In genomic region chr1:41434748-41435449, GRCh38 we compare ENCODE assay signal across 27 cellular contexts. TPM values are rescaled to one million over a fixed set of nuclear protein-coding genes. Genes with fewer than 3 reads are reported as not detected.
DNase-seq lines count a peak whose midpoint lies in the region; ATAC-seq and TF ChIP-seq lines count a peak whose summit lies in the region.
"Had no signal": no experiment of that assay in that cellular context is flagged by ENCODE, and none has a peak within 500 bp of the region (broad histone marks: within the 10 kb centered on the region; RNA-seq: fewer than 3 reads in every experiment).

No MANE protein-coding gene starts in this region.

- no peak overlapping the region for H3K9ac ChIP-seq in GM23248

- peak overlapping the region; percentile 90; the same call in 1 of the 2 replicates for H2AFZ ChIP-seq in GM23338
- no peak overlapping the region for H2AFZ ChIP-seq in GM23248

- peaks cover 12% of the 10 kb centered on the region for H3K4me1 Mint-ChIP-seq in GM23338
- H3K4me1 Mint-ChIP-seq: activated CD4-positive, alpha-beta T cell treated with anti-CD3 and anti-CD28 coated beads for 36 hours; activated naive CD4-positive, alpha-beta T cell treated with anti-CD3 and anti-CD28 coated beads, Interleukin-2, amount 10 ng/mL, durations not matched to agents 7 days and 5 days; CD4-positive, CD25-positive, alpha-beta regulatory T cell; stimulated activated memory B cell treated with anti-CD40 and anti-IgM and Interleukin-4, amounts not matched to agents 10 μg/mL and 1 μg/mL and 100 μg/mL, for 72 hours had no signal

- H3K4me1 ChIP-seq in GM23338 (ENCODE audit: insufficient read depth) (no peaks in the 10 kb centered on the region), lower lobe of right lung (peaks cover 20% of the 10 kb centered on the region), ovary (ENCODE audit: insufficient read depth) (peaks cover 12% of the 10 kb centered on the region), GM23248 (ENCODE audit: insufficient read depth) (peaks cover 16% of the 10 kb centered on the region)

- H3F3A ChIP-seq in GM23338 (replicated peaks; ENCODE audit: low read depth) (no peaks in the 10 kb centered on the region), GM23248 (ENCODE audit: insufficient read depth) (no peaks in the 10 kb centered on the region)

- H3K9me3 ChIP-seq in lower lobe of right lung (no peaks in the 10 kb centered on the region), ovary (no peaks in the 10 kb centered on the region), GM23248 (ENCODE audit: low read depth) (no peaks in the 10 kb centered on the region)
- H3K9me3 ChIP-seq: spleen, vagina had no signal

- intact Hi-C loops in lower lobe of right lung (cut with DNase I) (no loop called here), ovary (cut with DNase I) (no loop called here)

- H3K4me3 Mint-ChIP-seq in GM23338: no peak overlapping the region
- H3K4me3 Mint-ChIP-seq: activated CD4-positive, alpha-beta T cell treated with anti-CD3 and anti-CD28 coated beads for 36 hours; activated naive CD4-positive, alpha-beta T cell treated with anti-CD3 and anti-CD28 coated beads, Interleukin-2, amount 10 ng/mL, durations not matched to agents 7 days and 5 days; CD4-positive, CD25-positive, alpha-beta regulatory T cell; stimulated activated memory B cell treated with anti-CD40 and anti-IgM and Interleukin-4, amounts not matched to agents 10 μg/mL and 1 μg/mL and 100 μg/mL, for 72 hours had no signal

- no peak overlapping the region for H3K4me2 ChIP-seq in GM23338
- no peak overlapping the region for H3K4me2 ChIP-seq in GM23248 (ENCODE audit: unreplicated experiment)

- no peak overlapping the region for H3K27ac Mint-ChIP-seq in GM23338
- H3K27ac Mint-ChIP-seq: activated CD4-positive, alpha-beta T cell treated with anti-CD3 and anti-CD28 coated beads for 36 hours; activated naive CD4-positive, alpha-beta T cell treated with anti-CD3 and anti-CD28 coated beads, Interleukin-2, amount 10 ng/mL, durations not matched to agents 7 days and 5 days; CD4-positive, CD25-positive, alpha-beta regulatory T cell; stimulated activated memory B cell treated with anti-CD40 and anti-IgM and Interleukin-4, amounts not matched to agents 10 μg/mL and 1 μg/mL and 100 μg/mL, for 72 hours had no signal

- H3K4me3 ChIP-seq in GM23338: no peak overlapping the region
- H3K4me3 ChIP-seq in lower lobe of right lung: no peak overlapping the region
- no peak overlapping the region for H3K4me3 ChIP-seq in ovary
- no peak overlapping the region for H3K4me3 ChIP-seq in GM23248
- H3K4me3 ChIP-seq: spleen, vagina had no signal

- H3K27ac ChIP-seq in GM23338 (ENCODE audit: low read depth): no peak overlapping the region
- peak overlapping the region; percentile 82; the same call in 1 of the 2 replicates for H3K27ac ChIP-seq in RWPE1
- no peak overlapping the region for H3K27ac ChIP-seq in lower lobe of right lung
- H3K27ac ChIP-seq in ovary: no peak overlapping the region
- H3K27ac ChIP-seq in GM23248: no peak overlapping the region
- H3K27ac ChIP-seq: epithelial cell of prostate, spleen, vagina had no signal

- no peaks in the 10 kb centered on the region; the same call in 2 of the 3 replicates for H3K36me3 Mint-ChIP-seq in GM23338 (ENCODE audit: low read depth)
- H3K36me3 Mint-ChIP-seq: activated naive CD4-positive, alpha-beta T cell treated with anti-CD3 and anti-CD28 coated beads, Interleukin-2, amount 10 ng/mL, durations not matched to agents 7 days and 5 days; CD4-positive, CD25-positive, alpha-beta regulatory T cell; stimulated activated memory B cell treated with anti-CD40 and anti-IgM and Interleukin-4, amounts not matched to agents 10 μg/mL and 1 μg/mL and 100 μg/mL, for 72 hours had no signal

- H4K20me1 ChIP-seq in GM23338 (replicated peaks; ENCODE audit: insufficient read depth) (no peaks in the 10 kb centered on the region), GM23248 (ENCODE audit: insufficient read depth) (no peaks in the 10 kb centered on the region)

- H3K79me2 ChIP-seq in GM23338 (replicated peaks; ENCODE audit: insufficient read depth) (no peaks in the 10 kb centered on the region), GM23248 (ENCODE audit: insufficient read depth) (no peaks in the 10 kb centered on the region)

- H3K36me3 ChIP-seq in GM23338 (ENCODE audit: insufficient read depth): no peaks in the 10 kb centered on the region
- no peaks in the 10 kb centered on the region for H3K36me3 ChIP-seq in lower lobe of right lung
- H3K36me3 ChIP-seq in ovary: no peaks in the 10 kb centered on the region
- no peaks in the 10 kb centered on the region for H3K36me3 ChIP-seq in GM23248 (ENCODE audit: low read depth)
- H3K36me3 ChIP-seq: spleen, vagina had no signal

- no peak for TF ChIP-seq POLR2A in ovary (IDR thresholded peaks at IDR 0.05)

- H3K27me3 ChIP-seq in GM23338 (ENCODE audit: insufficient read depth) (no peaks in the 10 kb centered on the region), lower lobe of right lung (ENCODE audit: low read depth) (peaks cover 7% of the 10 kb centered on the region), ovary (no peaks in the 10 kb centered on the region), GM23248 (replicated peaks; ENCODE audit: insufficient read depth) (peaks cover 11% of the 10 kb centered on the region; the same call in 1 of the 2 replicates)
- H3K27me3 ChIP-seq: vagina had no signal

- CTCF ChIA-PET in RWPE1 (lab: Yijun Ruan, JAX): interaction anchor here (0.7 kb wide), 2 partner anchors 48 to 101 kb away, joined by 3 to 4 read pairs; no protein-coding TSS in a partner anchor

- in situ Hi-C loops in GM23248 (cut with MboI): loop anchor here (10.0 kb wide), 1 partner anchor 170 kb away; no protein-coding TSS in a partner anchor

- no peak for ATAC-seq in GM23338
- no peak for ATAC-seq in lower lobe of right lung
- ATAC-seq: activated CD4-positive, alpha-beta T cell treated with anti-CD3 and anti-CD28 coated beads for 36 hours; stimulated activated memory B cell treated with anti-CD40 and anti-IgM and Interleukin-4, amounts not matched to agents 10 μg/mL and 1 μg/mL and 100 μg/mL, for 72 hours had no signal

- no peak for TF ChIP-seq CTCF in GM23338 (conservative IDR thresholded peaks at IDR 0.05; ENCODE audit: low read depth in 2 of 2)
- TF ChIP-seq CTCF in RWPE1 (conservative IDR thresholded peaks at IDR 0.05; ENCODE audit: low read depth): no peak
- TF ChIP-seq CTCF in lower lobe of right lung (IDR thresholded peaks at IDR 0.05): no peak
- no peak for TF ChIP-seq CTCF in ovary (IDR thresholded peaks at IDR 0.05)

- 77 to 85% (median 80%) methylated on average over 6 of the region's 6 CpGs for WGBS in ovary, 3 donors
- WGBS in GM23248 (ENCODE audit: low coverage in 1 of 2, low lambda C conversion rate in 2 of 2, missing lambda C conversion rate in 2 of 2), 2 experiments: 85 to 92% methylated on average over 6 of the region's 6 CpGs

- POLR2A ChIA-PET in RWPE1 (lab: Yijun Ruan, JAX; ENCODE audit: low non-redundant PET): interaction anchor here (0.5 kb wide), 1 partner anchor 41 kb away, joined by 3 read pairs; no protein-coding TSS in a partner anchor

- TF ChIP-seq EP300 in ovary (IDR thresholded peaks at IDR 0.05): no peak

- DNase-seq in GM23338 (ENCODE audit: low spot score): no peak
- no peak for DNase-seq in RWPE1 (ENCODE audit: low spot score)
- DNase-seq in lower lobe of right lung: peak; percentile 14
- peak; percentile 28 for DNase-seq in smooth muscle cell of the brain vasculature (ENCODE audit: low read depth, low spot score)
- no peak for DNase-seq in ovary
- DNase-seq in activated CD4-positive, alpha-beta T cell treated with anti-CD3 and anti-CD28 coated beads for 4 hours: no peak
- no peak for DNase-seq in GM23248
- DNase-seq: activated CD4-positive, alpha-beta T cell treated with anti-CD3 and anti-CD28 coated beads for 36 hours; activated naive CD4-positive, alpha-beta T cell treated with anti-CD3 and anti-CD28 coated beads, Interleukin-2, amount 10 ng/mL, durations not matched to agents 7 days and 5 days; activated T-cell treated with anti-CD3 and anti-CD28 coated beads, Interleukin-2, amount 50 U/mL, for 48 hours; amygdala; CD4-positive, CD25-positive, alpha-beta regulatory T cell; cerebellar nuclear complex; KG1; mammary epithelial cell; NCI-H146; NCI-H446 treated with DMSO at 0.1 percent for 48 hours; nucleus accumbens; OCI-M1; Right ventricle myocardium superior; spleen; stimulated activated CD4-positive, alpha-beta T cell treated with anti-CD3 and anti-CD28 coated beads, Interleukin-4, amount 100 ng/mL, for 1 hour had no signal

- peaks cover 9% of the 10 kb centered on the region for H3K27me3 Mint-ChIP-seq in GM23338 (ENCODE audit: insufficient read depth, low read depth, poor library complexity)

- H3K9me3 Mint-ChIP-seq in GM23338: no peaks in the 10 kb centered on the region; the same call in 2 of the 3 replicates
- H3K9me3 Mint-ChIP-seq: activated naive CD4-positive, alpha-beta T cell treated with anti-CD3 and anti-CD28 coated beads, Interleukin-2, amount 10 ng/mL, durations not matched to agents 7 days and 5 days; stimulated activated memory B cell treated with anti-CD40 and anti-IgM and Interleukin-4, amounts not matched to agents 10 μg/mL and 1 μg/mL and 100 μg/mL, for 72 hours had no signal

- H3K9me2 ChIP-seq in GM23338 (ENCODE audit: insufficient read depth) (no peaks in the 10 kb centered on the region), GM23248 (ENCODE audit: insufficient read depth) (no peaks in the 10 kb centered on the region)

RNA-seq across cellular contexts. Expression of gene EDN2, which starts 49.6 kb away (rescaled TPM):
- not detected in 2 replicates for total RNA-seq in GM23338 (2014; rRNA removed; shearing (Covaris generic))
- not detected in 2 replicates for polyA plus RNA-seq in GM23338 (2016; fragmentation: Nextera tagmentation; extraction: Ambion mirVana)
- total RNA-seq in lower lobe of right lung: 2.1 TPM
- total RNA-seq in ovary: 10 to 100 TPM in 1 of 7 donors, 1 to 10 TPM in 1, under 1 TPM in 3, not detected in 2; 0.20 to 24.8 (median 0.36) TPM
- not detected for polyA plus RNA-seq in ovary
- not detected in 2 replicates for total RNA-seq in GM23248 (2014; rRNA removed; shearing (Covaris generic))
- not detected in 2 replicates for polyA plus RNA-seq in GM23248 (2016; fragmentation: Nextera tagmentation; extraction: Ambion mirVana)
- total RNA-seq: activated CD4-positive, alpha-beta T cell treated with anti-CD3 and anti-CD28 coated beads for 36 hours; activated CD8-positive, alpha-beta memory T cell treated with anti-CD3 and anti-CD28 coated beads for 36 hours; myocyte; spleen had no signal
- polyA plus RNA-seq: CD4-positive, CD25-positive, alpha-beta regulatory T cell; spleen had no signal

Comparison
In these comparisons a context has a peak if more than half of its experiments do, and no peak if none do; other contexts are left out.
1. DNase-seq: peak in lower lobe of right lung (single experiment) and smooth muscle cell of the brain vasculature (single experiment); none in GM23338 (single experiment), RWPE1 (single experiment), ovary (0 of 5), activated CD4-positive, alpha-beta T cell treated with anti-CD3 and anti-CD28 coated beads for 4 hours (0 of 2) and GM23248 (single experiment).